ENCODE assay signal across 15 cellular contexts in genomic region chr3:63207066-63207590, GRCh38.
"Had no signal": no experiment of that assay in that cellular context is flagged by ENCODE, and none has a peak within 500 bp of the region (broad histone marks: within the 10 kb centered on the region; RNA-seq: fewer than 3 reads in every experiment).

No MANE protein-coding gene starts in this region.

- ATAC-seq: gastrocnemius medialis; heart right ventricle; naive thymus-derived CD4-positive, alpha-beta T cell had no signal

- H3K27me3 Mint-ChIP-seq: naive thymus-derived CD4-positive, alpha-beta T cell had no signal

- DNase-seq: effector memory CD4-positive, alpha-beta T cell; esophagus squamous epithelium; gastrocnemius medialis; heart right ventricle; hypothalamus; kidney glomerular epithelial cell; mammary epithelial cell; naive thymus-derived CD4-positive, alpha-beta T cell; posterior cingulate gyrus; stimulated activated CD4-positive, alpha-beta T cell treated with anti-CD3 and anti-CD28 coated beads, Interleukin-2, amount 100 ng/mL, for 48 hours; stimulated activated naive CD4-positive, alpha-beta T cell treated with Interleukin-2 at 50 U/mL for 16 hours; trophoblast cell had no signal

- H3K36me3 Mint-ChIP-seq: naive thymus-derived CD4-positive, alpha-beta T cell had no signal

- H3K4me1 Mint-ChIP-seq: naive thymus-derived CD4-positive, alpha-beta T cell had no signal

- H3K4me3 Mint-ChIP-seq: naive thymus-derived CD4-positive, alpha-beta T cell; neural crest cell had no signal

- H3K4me3 ChIP-seq: esophagus squamous epithelium, gastrocnemius medialis, heart right ventricle, right atrium auricular region, smooth muscle cell had no signal
